18 cellular contexts compared by ENCODE assay signal in genomic region chr7:94763268-94763667, GRCh38.
DNase-seq lines count a peak whose midpoint lies in the region; ATAC-seq and TF ChIP-seq lines count a peak whose summit lies in the region.
"Had no signal": no experiment of that assay in that cellular context is flagged by ENCODE, and none has a peak within 500 bp of the region (broad histone marks: within the 10 kb centered on the region; RNA-seq: fewer than 3 reads in every experiment).

No MANE protein-coding gene starts in this region.

- no peak for TF ChIP-seq CTCF in SK-N-SH (IDR thresholded peaks at IDR 0.05)
- TF ChIP-seq CTCF in fibroblast of the aortic adventitia (IDR thresholded peaks at IDR 0.05; ENCODE audit: insufficient read depth, low read length): no peak
- TF ChIP-seq CTCF in uterus (IDR thresholded peaks at IDR 0.05): no peak
- TF ChIP-seq CTCF in adrenal gland (IDR thresholded peaks at IDR 0.05): no peak
- TF ChIP-seq CTCF in natural killer cell (IDR thresholded peaks at IDR 0.05): no peak

- H3K4me2 ChIP-seq in SK-N-SH: no peak overlapping the region

- no peak overlapping the region for H3K9ac ChIP-seq in SK-N-SH

- H3K27ac Mint-ChIP-seq in natural killer cell: no peak overlapping the region
- H3K27ac Mint-ChIP-seq: activated CD4-positive, alpha-beta T cell treated with anti-CD3 and anti-CD28 coated beads, Interleukin-2, amount 10 ng/mL, durations not matched to agents 7 days and 5 days; activated naive CD8-positive, alpha-beta T cell treated with anti-CD3 and anti-CD28 coated beads, Interleukin-2, amount 10 ng/mL, durations not matched to agents 7 days and 5 days; CD8-positive, alpha-beta memory T cell; immature natural killer cell had no signal

- POLR2A ChIA-PET in SK-N-SH (lab: Yijun Ruan, JAX): no interaction called here

- peaks cover 0 to 4% of the 10 kb centered on the region in 2 donors for H3K4me1 Mint-ChIP-seq in natural killer cell
- H3K4me1 Mint-ChIP-seq: activated CD4-positive, alpha-beta T cell treated with anti-CD3 and anti-CD28 coated beads, Interleukin-2, amount 10 ng/mL, durations not matched to agents 7 days and 5 days; activated naive CD8-positive, alpha-beta T cell treated with anti-CD3 and anti-CD28 coated beads, Interleukin-2, amount 10 ng/mL, durations not matched to agents 7 days and 5 days; CD8-positive, alpha-beta memory T cell; immature natural killer cell had no signal

- WGBS in SK-N-SH (ENCODE audit: low lambda C conversion rate): 21% methylated on average over 3 of the region's 3 CpGs
- WGBS in adrenal gland, 4 donors: 53 to 75% (median 64%) methylated on average over 3 of the region's 3 CpGs

- no peaks in the 10 kb centered on the region for H3K27me3 Mint-ChIP-seq in natural killer cell (ENCODE audit: low read depth in 2 of 2)
- H3K27me3 Mint-ChIP-seq: activated CD4-positive, alpha-beta T cell treated with anti-CD3 and anti-CD28 coated beads, Interleukin-2, amount 10 ng/mL, durations not matched to agents 7 days and 5 days; activated naive CD8-positive, alpha-beta T cell treated with anti-CD3 and anti-CD28 coated beads, Interleukin-2, amount 10 ng/mL, durations not matched to agents 7 days and 5 days had no signal

- H3K79me2 ChIP-seq in SK-N-SH (ENCODE audit: insufficient read depth): no peaks in the 10 kb centered on the region

- TF ChIP-seq RAD21 in SK-N-SH (IDR thresholded peaks at IDR 0.05; ENCODE audit: low read length): no peak

- H2AFZ ChIP-seq in SK-N-SH (ENCODE audit: low read depth): no peak overlapping the region

- CTCF ChIA-PET in SK-N-SH (lab: Yijun Ruan, JAX): interaction anchor here (0.7 to 1.0 kb wide), 2 partner anchors 292 to 297 kb away, joined by 3 read pairs; no protein-coding TSS in a partner anchor

- intact Hi-C loops in uterus (cut with DNase I; ENCODE audit: low total_unique reads): no loop called here
- intact Hi-C loops in adrenal gland (cut with DNase I): no loop called here
- intact Hi-C loops in natural killer cell (cut with micrococcal nuclease): no loop called here

- H3K27me3 ChIP-seq in SK-N-SH (ENCODE audit: insufficient read depth) (no peaks in the 10 kb centered on the region), uterus (no peaks in the 10 kb centered on the region), adrenal gland (no peaks in the 10 kb centered on the region)

- no peak overlapping the region for H3K4me3 ChIP-seq in SK-N-SH (ENCODE audit: low read depth in 2 of 2, low read length in 1 of 2)
- no peak overlapping the region for H3K4me3 ChIP-seq in fibroblast of the aortic adventitia (ENCODE audit: low read depth, low read length)
- H3K4me3 ChIP-seq in uterus: no peak overlapping the region
- H3K4me3 ChIP-seq in adrenal gland: no peak overlapping the region

- ATAC-seq in SK-N-SH treated with all-trans-retinoic acid at 6 μM for 48 hours (no peak), natural killer cell (no peak)

- no peaks in the 10 kb centered on the region for H3K9me2 ChIP-seq in SK-N-SH

- H3K4me1 ChIP-seq in SK-N-SH (ENCODE audit: control insufficient read depth in 1 of 2, insufficient read depth in 2 of 2, low read depth in 1 of 2, low read length in 1 of 2) (peaks cover 0 to 4% of the 10 kb centered on the region in 2 experiments; a peak in 1 of 4 replicates), uterus (no peaks in the 10 kb centered on the region), adrenal gland (replicated peaks in 1 of 2) (no peaks in the 10 kb centered on the region)

- H3K9me3 Mint-ChIP-seq in natural killer cell: no peaks in the 10 kb centered on the region
- H3K9me3 Mint-ChIP-seq: activated CD4-positive, alpha-beta T cell treated with anti-CD3 and anti-CD28 coated beads, Interleukin-2, amount 10 ng/mL, durations not matched to agents 7 days and 5 days; activated naive CD8-positive, alpha-beta T cell treated with anti-CD3 and anti-CD28 coated beads, Interleukin-2, amount 10 ng/mL, durations not matched to agents 7 days and 5 days had no signal

- TF ChIP-seq EP300 in SK-N-SH (IDR thresholded peaks at IDR 0.05; ENCODE audit: borderline replicate concordance in 1 of 2, low read depth in 1 of 2, low read length in 1 of 2): no peak

- H3F3A ChIP-seq in SK-N-SH (replicated peaks; ENCODE audit: insufficient read depth): no peaks in the 10 kb centered on the region

- TF ChIP-seq POLR2A in uterus (IDR thresholded peaks at IDR 0.05) (no peak), adrenal gland (IDR thresholded peaks at IDR 0.05) (no peak)

- H4K20me1 ChIP-seq in SK-N-SH (ENCODE audit: insufficient read depth): no peaks in the 10 kb centered on the region

- no peaks in the 10 kb centered on the region for H3K9me3 ChIP-seq in SK-N-SH
- no peaks in the 10 kb centered on the region for H3K9me3 ChIP-seq in uterus
- H3K9me3 ChIP-seq in adrenal gland (replicated peaks in 1 of 3): no peaks in the 10 kb centered on the region

- no peak overlapping the region for H3K4me3 Mint-ChIP-seq in natural killer cell
- H3K4me3 Mint-ChIP-seq: activated CD4-positive, alpha-beta T cell treated with anti-CD3 and anti-CD28 coated beads, Interleukin-2, amount 10 ng/mL, durations not matched to agents 7 days and 5 days; activated naive CD8-positive, alpha-beta T cell treated with anti-CD3 and anti-CD28 coated beads, Interleukin-2, amount 10 ng/mL, durations not matched to agents 7 days and 5 days; CD8-positive, alpha-beta memory T cell; immature natural killer cell had no signal

- H3K27ac ChIP-seq in SK-N-SH (ENCODE audit: low read depth in 2 of 2, low read length in 1 of 2) (no peak overlapping the region), uterus (no peak overlapping the region), adrenal gland (no peak overlapping the region)

- H3K36me3 ChIP-seq in SK-N-SH (replicated peaks in 1 of 2; ENCODE audit: control insufficient read depth in 1 of 2, insufficient read depth in 2 of 2, low read length in 1 of 2) (no peaks in the 10 kb centered on the region), uterus (no peaks in the 10 kb centered on the region), adrenal gland (replicated peaks in 1 of 2) (no peaks in the 10 kb centered on the region)

- H3K36me3 Mint-ChIP-seq in natural killer cell: no peaks in the 10 kb centered on the region
- H3K36me3 Mint-ChIP-seq: activated naive CD8-positive, alpha-beta T cell treated with anti-CD3 and anti-CD28 coated beads, Interleukin-2, amount 10 ng/mL, durations not matched to agents 7 days and 5 days; CD8-positive, alpha-beta memory T cell; immature natural killer cell had no signal

- DNase-seq in SK-N-SH: peak; percentile 4
- DNase-seq in NCI-H69 (lab: John Stamatoyannopoulos, UW): peak; percentile 13
- peak; percentile 58 for DNase-seq in fibroblast of the aortic adventitia (ENCODE audit: low read depth)
- peak; percentile 47 to 60 for DNase-seq in uterus
- DNase-seq in adrenal gland: no peak
- no peak for DNase-seq in D341Med (ENCODE audit: low spot score)
- DNase-seq in natural killer cell: no peak
- DNase-seq: activated CD4-positive, alpha-beta T cell treated with anti-CD3 and anti-CD28 coated beads, Interleukin-2, amount 10 ng/mL, durations not matched to agents 7 days and 5 days; activated naive CD8-positive, alpha-beta T cell treated with anti-CD3 and anti-CD28 coated beads, Interleukin-2, amount 10 ng/mL, durations not matched to agents 7 days and 5 days; caudate nucleus; CD8-positive, alpha-beta memory T cell; immature natural killer cell; midbrain; NCI-H1694; NCI-H446; stimulated activated CD4-positive, alpha-beta T cell treated with anti-CD3 and anti-CD28 coated beads, Interleukin-4, amount 100 ng/mL, for 4 hours; T1000 had no signal

TF ChIP-seq in SK-N-SH, 30 proteins besides CTCF, POLR2A, EP300 and RAD21 (continues in another document):
- TF ChIP-seq POLR2AphosphoS5 (IDR thresholded peaks at IDR 0.05; ENCODE audit: low read depth, low read length): no peak
- no peak for TF ChIP-seq PBX3 (IDR thresholded peaks at IDR 0.05)
- TF ChIP-seq IRF3 (IDR thresholded peaks at IDR 0.05; ENCODE audit: low read depth, low read length): no peak

TF ChIP-seq in SK-N-SH treated with all-trans-retinoic acid at 6 μM for 48 hours, 23 proteins besides CTCF, POLR2A, EP300 and RAD21 (continues in another document):
- TF ChIP-seq ZFP3 (CRISPR knock-in tag; IDR thresholded peaks at IDR 0.05): no peak
- no peak for TF ChIP-seq PATZ1 (CRISPR knock-in tag; IDR thresholded peaks at IDR 0.05; ENCODE audit: borderline replicate concordance)
- no peak for TF ChIP-seq PPARA (CRISPR knock-in tag; IDR thresholded peaks at IDR 0.05; ENCODE audit: borderline replicate concordance)
- TF ChIP-seq CSDC2 (CRISPR knock-in tag; IDR thresholded peaks at IDR 0.05): no peak
- no peak for TF ChIP-seq ZNF8 (CRISPR knock-in tag; IDR thresholded peaks at IDR 0.05)
- TF ChIP-seq ZNF565 (CRISPR knock-in tag; conservative IDR thresholded peaks at IDR 0.05; ENCODE audit: low read depth): no peak
- no peak for TF ChIP-seq ZFP30 (CRISPR knock-in tag; IDR thresholded peaks at IDR 0.05)
- no peak for TF ChIP-seq GLIS3 (CRISPR knock-in tag; IDR thresholded peaks at IDR 0.05)
- no peak for TF ChIP-seq RARB (CRISPR knock-in tag; IDR thresholded peaks at IDR 0.05)
- TF ChIP-seq BACH2 (CRISPR knock-in tag; IDR thresholded peaks at IDR 0.05; ENCODE audit: borderline replicate concordance): no peak

Comparison
In these comparisons a context has a peak if more than half of its experiments do, and no peak if none do; other contexts are left out.
1. DNase-seq: peak in SK-N-SH (single experiment), NCI-H69 (single experiment), fibroblast of the aortic adventitia (single experiment) and uterus (2 of 2); none in adrenal gland (0 of 7), D341Med (single experiment) and natural killer cell (single experiment).